10 cellular contexts compared by ENCODE assay signal in genomic region chr2:127422631-127423475, GRCh38. TPM values are rescaled to one million over a fixed set of nuclear protein-coding genes. Genes with fewer than 3 reads are reported as not detected.
DNase-seq lines count a peak whose midpoint lies in the region; ATAC-seq, FAIRE-seq and TF ChIP-seq lines count a peak whose summit lies in the region.
"Had no signal": no experiment of that assay in that cellular context is flagged by ENCODE, and none has a peak within 500 bp of the region (broad histone marks: within the 10 kb centered on the region; RNA-seq: fewer than 3 reads in every experiment).

No MANE protein-coding gene starts in this region.

- intact Hi-C loops in K562 (cut with micrococcal nuclease), result no loop called here
- intact Hi-C loops in HepG2 (cut with micrococcal nuclease; ENCODE audit: unreplicated experiment), result no loop called here

- H3K9ac ChIP-seq in K562 (ENCODE audit: insufficient read depth in 1 of 2, low read depth in 2 of 2, low read length in 2 of 2), result no peak overlapping the region
- H3K9ac ChIP-seq in HepG2 (ENCODE audit: insufficient read depth, low read depth, low read length), result no peak overlapping the region
- no peak overlapping the region for H3K9ac ChIP-seq in MM.1S (ENCODE audit: low read length)

- WGBS in K562 (ENCODE audit: insufficient coverage, low coverage, missing lambda C conversion rate), result 11% methylated on average over 22 of the region's 71 CpGs
- WGBS in HepG2 (ENCODE audit: low lambda C conversion rate), result 96% methylated on average over 59 of the region's 71 CpGs
- 2% methylated on average over 71 of the region's 71 CpGs for WGBS in urinary bladder

- CTCF ChIA-PET in K562 (lab: Yijun Ruan, JAX; ENCODE audit: low intra/inter-chr PET ratio), result no interaction called here
- CTCF ChIA-PET in HepG2 (lab: Yijun Ruan, JAX; ENCODE audit: low intra/inter-chr PET ratio, low total read pairs), result no interaction called here

- TF ChIP-seq POLR2A in K562 (conservative IDR thresholded peaks at IDR 0.05) (no peak), HepG2 (IDR thresholded peaks at IDR 0.05; ENCODE audit: insufficient read depth in 1 of 2, low read depth in 2 of 2, low read length in 2 of 2) (no peak)

- H3K4me1 ChIP-seq in K562 (replicated peaks in 1 of 2; ENCODE audit: control insufficient read depth in 2 of 2, insufficient read depth in 2 of 2, low read length in 2 of 2), result peaks cover 0 to 26% of the 10 kb centered on the region in 2 experiments; a peak in 3 of 5 replicates
- H3K4me1 ChIP-seq in HepG2 (ENCODE audit: insufficient read depth, low read length), result peaks cover 42% of the 10 kb centered on the region
- no peaks in the 10 kb centered on the region for H3K4me1 ChIP-seq in urinary bladder (ENCODE audit: insufficient read depth)
- no peaks in the 10 kb centered on the region for H3K4me1 ChIP-seq in MM.1S (ENCODE audit: low read length)

- H3K9me2 ChIP-seq in MM.1S (replicated peaks; ENCODE audit: insufficient read depth, low read length), result no peaks in the 10 kb centered on the region

- no peak overlapping the region for H3K4me2 ChIP-seq in K562 (ENCODE audit: insufficient read depth, low read length)
- H3K4me2 ChIP-seq in HepG2 (ENCODE audit: low read depth, low read length), result no peak overlapping the region
- no peak overlapping the region for H3K4me2 ChIP-seq in MM.1S (ENCODE audit: low read depth, low read length)

- BruUV-seq in K562 (replicated peaks; lab: Mats Ljungman, UMichigan) (no TSS peak), HepG2 (replicated peaks; lab: Mats Ljungman, UMichigan) (no TSS peak)

- TF ChIP-seq CTCF in K562 (IDR thresholded peaks at IDR 0.05 in 2 of 3, conservative IDR thresholded peaks at IDR 0.05 in 1 of 3; ENCODE audit: insufficient read depth in 2 of 3, low read depth in 1 of 3, low read length in 3 of 3), result no peak
- no peak for TF ChIP-seq CTCF in HepG2 (CRISPR knock-in tag; IDR thresholded peaks at IDR 0.05)
- TF ChIP-seq CTCF in MM.1S (IDR thresholded peaks at IDR 0.05; ENCODE audit: low read length), result no peak

- FAIRE-seq in K562 (lab: Jason Lieb, UNC) (no peak), HepG2 (lab: Jason Lieb, UNC) (no peak)
- FAIRE-seq: A204.1 had no signal

- H4K20me1 ChIP-seq in K562 (replicated peaks; ENCODE audit: control insufficient read depth, insufficient read depth, low read length) (no peaks in the 10 kb centered on the region), HepG2 (ENCODE audit: insufficient read depth, low read length) (no peaks in the 10 kb centered on the region; the same call in 1 of the 2 replicates), MM.1S (ENCODE audit: insufficient read depth, low read length) (no peaks in the 10 kb centered on the region)

- TF ChIP-seq EP300 in K562 (IDR thresholded peaks at IDR 0.05; ENCODE audit: low read length) (no peak), HepG2 (IDR thresholded peaks at IDR 0.05; ENCODE audit: low read depth in 2 of 2, low read length in 2 of 2) (no peak), HepG2 (CRISPR knock-in tag; IDR thresholded peaks at IDR 0.05; ENCODE audit: borderline replicate concordance) (no peak)

- no peaks in the 10 kb centered on the region for H3F3A ChIP-seq in MM.1S (ENCODE audit: insufficient read depth, low read length)

- peaks cover 8 to 58% of the 10 kb centered on the region in 2 experiments; a peak in 4 of 5 replicates for H3K27me3 ChIP-seq in K562 (ENCODE audit: control insufficient read depth in 2 of 2, insufficient read depth in 2 of 2, low read length in 2 of 2)
- no peaks in the 10 kb centered on the region for H3K27me3 ChIP-seq in HepG2 (ENCODE audit: control insufficient read depth in 1 of 2, insufficient read depth in 2 of 2, low read length in 2 of 2)
- peaks cover 5% of the 10 kb centered on the region; the same call in 1 of the 2 replicates for H3K27me3 ChIP-seq in MM.1S (replicated peaks; ENCODE audit: insufficient read depth, low read length)

- H3K4me3 ChIP-seq in K562 (no peak overlapping the region), HepG2 (replicated peaks in 1 of 3; ENCODE audit: insufficient read depth in 1 of 3, low read depth in 2 of 3, low read length in 3 of 3) (no peak overlapping the region), urinary bladder (ENCODE audit: low read depth, low read length) (peak overlapping the region; percentile 21), MM.1S (ENCODE audit: low read length) (no peak overlapping the region)

- TF ChIP-seq RAD21 in K562 (CRISPR knock-in tag; conservative IDR thresholded peaks at IDR 0.05 in 1 of 2, IDR thresholded peaks at IDR 0.05 in 1 of 2) (no peak), HepG2 (CRISPR knock-in tag; IDR thresholded peaks at IDR 0.05) (no peak)

- no peak overlapping the region for H3K27ac ChIP-seq in K562 (ENCODE audit: extremely low read depth, low read depth, low read length)
- no peak overlapping the region for H3K27ac ChIP-seq in HepG2 (ENCODE audit: extremely low read length, insufficient read depth, low read length)
- H3K27ac ChIP-seq in urinary bladder (ENCODE audit: low read depth), result no peak overlapping the region
- H3K27ac ChIP-seq in MM.1S (ENCODE audit: low read length), result no peak overlapping the region

- in situ Hi-C loops in K562 (cut with MboI), result no loop called here
- in situ Hi-C loops in HepG2 (cut with HindIII; ENCODE audit: extremely low pct_ligation_motif_present, low pct_unique_long_range_greater_than_20kb), result no loop called here

- H3K9me3 ChIP-seq in K562 (replicated peaks; ENCODE audit: control insufficient read depth, insufficient read depth, low read depth, low read length) (no peaks in the 10 kb centered on the region), HepG2 (ENCODE audit: low read length) (no peaks in the 10 kb centered on the region), MM.1S (replicated peaks; ENCODE audit: insufficient read depth, low read length) (no peaks in the 10 kb centered on the region)

- no peaks in the 10 kb centered on the region for H3K9me1 ChIP-seq in K562 (ENCODE audit: control insufficient read depth, insufficient read depth, low read length)

- DNase-seq in DMS79 treated with DMSO at 0.1 percent for 48 hours (lab: John Stamatoyannopoulos, UW), result peak; percentile 7
- no peak for DNase-seq in DMS79 (lab: John Stamatoyannopoulos, UW)
- DNase-seq in NCI-H510A treated with DMSO at 0.1 percent for 48 hours (lab: John Stamatoyannopoulos, UW), result peak; percentile 53
- DNase-seq in K562 (ENCODE audit: extremely low read depth in 1 of 4, low spot score in 3 of 4), result peak in 2 of 4 experiments; percentile 44 to 53
- no peak for DNase-seq in HepG2 (ENCODE audit: low spot score)
- DNase-seq in MM.1S, result no peak

- H3K79me2 ChIP-seq in K562 (ENCODE audit: control insufficient read depth, insufficient read depth, low read length) (no peaks in the 10 kb centered on the region), HepG2 (ENCODE audit: insufficient read depth, low read length) (peaks cover 41% of the 10 kb centered on the region), MM.1S (ENCODE audit: low read length) (no peaks in the 10 kb centered on the region)

- no peaks in the 10 kb centered on the region for H3K36me3 ChIP-seq in K562 (ENCODE audit: control insufficient read depth, insufficient read depth, low read length)
- peaks cover 25 to 48% of the 10 kb centered on the region in 2 experiments for H3K36me3 ChIP-seq in HepG2 (replicated peaks in 1 of 2; ENCODE audit: control insufficient read depth in 1 of 2, insufficient read depth in 2 of 2, low read length in 2 of 2)
- no peaks in the 10 kb centered on the region for H3K36me3 ChIP-seq in urinary bladder (ENCODE audit: insufficient read depth)
- no peaks in the 10 kb centered on the region for H3K36me3 ChIP-seq in MM.1S (replicated peaks; ENCODE audit: insufficient read depth, low read length)

- POLR2A ChIA-PET in K562 (lab: Yijun Ruan, JAX) (no interaction called here), HepG2 (lab: Yijun Ruan, JAX) (interaction anchor here (0.8 to 16.2 kb wide), 3 partner anchors 5 to 129 kb away, joined by 3 to 229 read pairs (median 5); partner anchors contain the start of genes ERCC3 and PROC)

- H2AFZ ChIP-seq in K562 (ENCODE audit: low read depth, low read length) (no peak overlapping the region), HepG2 (ENCODE audit: low read length) (no peak overlapping the region), MM.1S (ENCODE audit: low read length) (no peak overlapping the region)

- no peak for ATAC-seq in K562
- ATAC-seq in HepG2, result no peak
- no peak for ATAC-seq in HG02798 (IDR thresholded peaks at IDR 0.05; ENCODE audit: poor library complexity, unreplicated experiment)

RNA-seq across cellular contexts. Expression of gene PROC, which starts 4.6 kb away (rescaled TPM):
- total RNA-seq in K562 (2011; cell fraction: chromatin; rRNA removed; ENCODE audit: low replicate concordance), result not detected in 2 replicates
- not detected in 2 replicates for total RNA-seq in K562 (2011; cell fraction: nucleolus; rRNA removed)
- total RNA-seq in K562 (2011; cell fraction: nucleoplasm; rRNA removed), result not detected in 2 replicates
- total RNA-seq in K562 (2014; rRNA removed) (not detected in 2 replicates), K562 (2014; rRNA removed; fragmentation: Illumina TruSeq; extraction: Trizol) (not detected in 2 replicates), K562 (2015; rRNA removed; fragmentation: Illumina TruSeq; extraction: Trizol) (not detected in 2 replicates), K562 (2021) (not detected in 2 replicates), HepG2 (2016; rRNA removed; fragmentation: Illumina TruSeq; extraction: Trizol) (52.1 and 134 TPM in 2 replicates), urinary bladder (0.74 TPM)
- polyA plus RNA-seq in K562 (2011; rRNA removed) (not detected in 2 replicates), K562 (2014; fragmentation: Illumina TruSeq; extraction: Trizol) (not detected in 2 replicates), K562 (2014; fragmentation: Nextera tagmentation; extraction: Ambion mirVana) (not detected), K562 (2014; rRNA removed) (not detected in 2 replicates), HepG2 (2011; rRNA removed) (185 and 266 TPM in 2 replicates), urinary bladder (0.43 TPM)
- polyA plus RNA-seq in K562 (2011; cell fraction: cytosol; rRNA removed), result not detected in 2 replicates
- not detected in 2 replicates for polyA plus RNA-seq in K562 (2011; cell fraction: nucleus; rRNA removed)
- polyA plus RNA-seq in K562 (2012), result 0.14 and 0.25 TPM in 2 replicates
- polyA minus RNA-seq in K562 (2011; rRNA and poly(A)+ RNA removed), result not detected in 2 replicates
- polyA minus RNA-seq in K562 (2011; cell fraction: cytosol; rRNA and poly(A)+ RNA removed), result not detected in 2 replicates
- polyA minus RNA-seq in K562 (2011; cell fraction: nucleus; rRNA and poly(A)+ RNA removed), result not detected in 2 replicates
- 19.2 and 23.2 TPM in 2 replicates for total RNA-seq in HepG2 (2016; cell fraction: cytosol; rRNA removed; fragmentation: Illumina TruSeq; extraction: Trizol; ENCODE audit: low read depth)
- total RNA-seq in HepG2 (2016; cell fraction: insoluble cytoplasmic fraction; rRNA removed; fragmentation: Illumina TruSeq; extraction: Trizol), result 49.9 and 134 TPM in 2 replicates
- 37.4 and 38.6 TPM in 2 replicates for total RNA-seq in HepG2 (2016; cell fraction: membrane; rRNA removed; fragmentation: Illumina TruSeq; extraction: Trizol)
- total RNA-seq in HepG2 (2016; cell fraction: nucleus; rRNA removed; fragmentation: Illumina TruSeq; extraction: Trizol), result 166 and 178 TPM in 2 replicates
- 113 and 166 TPM in 2 replicates for polyA plus RNA-seq in HepG2 (2011; cell fraction: cytosol; rRNA removed)
- 1,267 and 1,304 TPM in 2 replicates for polyA plus RNA-seq in HepG2 (2011; cell fraction: nucleus; rRNA removed)
- 232 and 321 TPM in 2 replicates for polyA plus RNA-seq in HepG2 (2012)
- 17.2 and 19.9 TPM in 2 replicates for polyA plus RNA-seq in HepG2 (2016; cell fraction: cytosol; fragmentation: Illumina TruSeq; extraction: Trizol; ENCODE audit: low read depth)
- 48.9 and 49.8 TPM in 2 replicates for polyA plus RNA-seq in HepG2 (2016; cell fraction: insoluble cytoplasmic fraction; fragmentation: Illumina TruSeq; extraction: Trizol; ENCODE audit: low read depth)
- 22.9 and 24.9 TPM in 2 replicates for polyA plus RNA-seq in HepG2 (2016; cell fraction: membrane; fragmentation: Illumina TruSeq; extraction: Trizol; ENCODE audit: low read depth)
- polyA plus RNA-seq in HepG2 (2016; cell fraction: nucleus; fragmentation: Illumina TruSeq; extraction: Trizol; ENCODE audit: insufficient read depth, low read depth), result 354 and 380 TPM in 2 replicates
- polyA minus RNA-seq in HepG2 (2011; rRNA and poly(A)+ RNA removed; ENCODE audit: low replicate concordance), result 241 TPM in 1 of 2 replicates, not detected in the other
- 64.7 and 65.5 TPM in 2 replicates for polyA minus RNA-seq in HepG2 (2011; cell fraction: cytosol; rRNA and poly(A)+ RNA removed)
- polyA minus RNA-seq in HepG2 (2011; cell fraction: nucleus; rRNA and poly(A)+ RNA removed), result 172 and 188 TPM in 2 replicates
- total RNA-seq: T-helper 2 cell treated with Interferon-gamma antibody and Interleukin-4, amounts not matched to agents 100 ng/mL and 5 ng/mL, for 36 hours had no signal

RNA-seq across cellular contexts. Expression of gene MAP3K2, which starts 35.1 kb away (rescaled TPM):
- total RNA-seq in K562 (2011; cell fraction: chromatin; rRNA removed; ENCODE audit: low replicate concordance), result 11.9 and 21.7 TPM in 2 replicates
- total RNA-seq in K562 (2011; cell fraction: nucleolus; rRNA removed), result 4.2 and 6.8 TPM in 2 replicates
- total RNA-seq in K562 (2011; cell fraction: nucleoplasm; rRNA removed), result 7.3 and 14.1 TPM in 2 replicates
- 7.1 and 12.1 TPM in 2 replicates for total RNA-seq in K562 (2014; rRNA removed)
- 9.0 and 10.0 TPM in 2 replicates for total RNA-seq in K562 (2014; rRNA removed; fragmentation: Illumina TruSeq; extraction: Trizol)
- 8.3 TPM in 2 replicates for total RNA-seq in K562 (2015; rRNA removed; fragmentation: Illumina TruSeq; extraction: Trizol)
- total RNA-seq in K562 (2021), result 14.2 and 15.5 TPM in 2 replicates
- polyA plus RNA-seq in K562 (2011; rRNA removed), result 5.4 and 5.7 TPM in 2 replicates
- polyA plus RNA-seq in K562 (2011; cell fraction: cytosol; rRNA removed), result 1.9 and 2.8 TPM in 2 replicates
- polyA plus RNA-seq in K562 (2011; cell fraction: nucleus; rRNA removed), result 11.4 and 11.5 TPM in 2 replicates
- 3.4 and 3.5 TPM in 2 replicates for polyA plus RNA-seq in K562 (2012)
- polyA plus RNA-seq in K562 (2014; fragmentation: Illumina TruSeq; extraction: Trizol), result 5.0 and 5.3 TPM in 2 replicates
- 1 to 10 TPM; 1.2 to 2.6 TPM for polyA plus RNA-seq in K562 (2014; fragmentation: Nextera tagmentation; extraction: Ambion mirVana)
- polyA plus RNA-seq in K562 (2014; rRNA removed), result 4.8 and 4.9 TPM in 2 replicates
- polyA minus RNA-seq in K562 (2011; rRNA and poly(A)+ RNA removed), result 15.4 and 22.1 TPM in 2 replicates
- 8.7 and 10.0 TPM in 2 replicates for polyA minus RNA-seq in K562 (2011; cell fraction: cytosol; rRNA and poly(A)+ RNA removed)
- polyA minus RNA-seq in K562 (2011; cell fraction: nucleus; rRNA and poly(A)+ RNA removed), result 8.6 and 14.6 TPM in 2 replicates
- 37.2 and 56.1 TPM in 2 replicates for total RNA-seq in HepG2 (2016; rRNA removed; fragmentation: Illumina TruSeq; extraction: Trizol)
- 12.9 and 13.4 TPM in 2 replicates for total RNA-seq in HepG2 (2016; cell fraction: cytosol; rRNA removed; fragmentation: Illumina TruSeq; extraction: Trizol; ENCODE audit: low read depth)
- 35.8 and 54.1 TPM in 2 replicates for total RNA-seq in HepG2 (2016; cell fraction: insoluble cytoplasmic fraction; rRNA removed; fragmentation: Illumina TruSeq; extraction: Trizol)
- 28.2 and 32.6 TPM in 2 replicates for total RNA-seq in HepG2 (2016; cell fraction: membrane; rRNA removed; fragmentation: Illumina TruSeq; extraction: Trizol)
- total RNA-seq in HepG2 (2016; cell fraction: nucleus; rRNA removed; fragmentation: Illumina TruSeq; extraction: Trizol), result 37.4 and 42.1 TPM in 2 replicates
- polyA plus RNA-seq in HepG2 (2011; rRNA removed), result 11.2 and 12.2 TPM in 2 replicates
- polyA plus RNA-seq in HepG2 (2011; cell fraction: cytosol; rRNA removed), result 5.1 and 7.6 TPM in 2 replicates
- 18.1 and 21.8 TPM in 2 replicates for polyA plus RNA-seq in HepG2 (2011; cell fraction: nucleus; rRNA removed)
- 11.5 and 11.7 TPM in 2 replicates for polyA plus RNA-seq in HepG2 (2012)
- 0.44 and 0.68 TPM in 2 replicates for polyA plus RNA-seq in HepG2 (2016; cell fraction: cytosol; fragmentation: Illumina TruSeq; extraction: Trizol; ENCODE audit: low read depth)
- polyA plus RNA-seq in HepG2 (2016; cell fraction: insoluble cytoplasmic fraction; fragmentation: Illumina TruSeq; extraction: Trizol; ENCODE audit: low read depth), result 14.1 and 15.7 TPM in 2 replicates
- 3.3 and 3.5 TPM in 2 replicates for polyA plus RNA-seq in HepG2 (2016; cell fraction: membrane; fragmentation: Illumina TruSeq; extraction: Trizol; ENCODE audit: low read depth)
- 28.7 and 30.7 TPM in 2 replicates for polyA plus RNA-seq in HepG2 (2016; cell fraction: nucleus; fragmentation: Illumina TruSeq; extraction: Trizol; ENCODE audit: insufficient read depth, low read depth)
- polyA minus RNA-seq in HepG2 (2011; rRNA and poly(A)+ RNA removed; ENCODE audit: low replicate concordance), result 20.5 and 26.7 TPM in 2 replicates
- 43.5 and 45.0 TPM in 2 replicates for polyA minus RNA-seq in HepG2 (2011; cell fraction: cytosol; rRNA and poly(A)+ RNA removed)
- 46.0 and 46.6 TPM in 2 replicates for polyA minus RNA-seq in HepG2 (2011; cell fraction: nucleus; rRNA and poly(A)+ RNA removed)
- 61.3 TPM for total RNA-seq in urinary bladder
- polyA plus RNA-seq in urinary bladder, result 11.3 TPM

Comparison
In these comparisons a context has a peak if more than half of its experiments do, and no peak if none do; other contexts are left out.
1. DNase-seq: peak in DMS79 treated with DMSO at 0.1 percent for 48 hours (single experiment) and NCI-H510A treated with DMSO at 0.1 percent for 48 hours (single experiment); none in DMS79 (single experiment), HepG2 (single experiment) and MM.1S (single experiment).
2. RNA of gene PROC, which starts 4.6 kb away (total RNA-seq): 19.2 to 178 TPM in HepG2; 0.74 TPM in urinary bladder (single experiment) and not detected in K562; every median in the first group is over 10 times any median in the second.